11 cellular contexts compared by ENCODE assay signal in genomic region chr7:159144756-159145543, GRCh38. TPM values are rescaled to one million over a fixed set of nuclear protein-coding genes. Genes with fewer than 3 reads are reported as not detected.
DNase-seq lines count a peak whose midpoint lies in the region; ATAC-seq and TF ChIP-seq lines count a peak whose summit lies in the region.
"Had no signal": no experiment of that assay in that cellular context is flagged by ENCODE, and none has a peak within 500 bp of the region (broad histone marks: within the 10 kb centered on the region; RNA-seq: fewer than 3 reads in every experiment).

Gene VIPR2 (minus strand): TSS chr7:159144867. CDS start chr7:159144771, 96 bp downstream.

- no peak for ATAC-seq in HG03025 (IDR thresholded peaks at IDR 0.05; ENCODE audit: low FRiP score, unreplicated experiment)
- ATAC-seq: GM12878 had no signal

- H3K4me3 ChIP-seq in HEK293 (ENCODE audit: low read depth, low read length) (peak within 1 kb of the TSS; percentile 29), hepatocyte (peak within 1 kb of the TSS; percentile 75), skeletal muscle satellite cell (ENCODE audit: low read length) (no peak within 1 kb of the TSS)
- H3K4me3 ChIP-seq: GM12878 had no signal

- WGBS in hepatocyte (ENCODE audit: low lambda C conversion rate, missing lambda C conversion rate): under 1% methylated on average over 27 of the region's 89 CpGs

- CTCF ChIA-PET in HEK293 (lab: Yijun Ruan, JAX): no interaction called here

- H4K20me1 ChIP-seq in hepatocyte (ENCODE audit: insufficient read depth, poor library complexity, severe bottlenecking): no peaks in the 10 kb centered on the region

- peak; percentile 37 to 48 for DNase-seq in activated T-cell treated with anti-CD3 and anti-CD28 coated beads, Interleukin-2, amount 50 U/mL, for 48 hours
- peak; percentile 52 for DNase-seq in hepatocyte (ENCODE audit: low spot score)
- no peak for DNase-seq in NCI-H1694 treated with DMSO at 0.1 percent for 48 hours (lab: John Stamatoyannopoulos, UW)
- no peak for DNase-seq in cerebellum (ENCODE audit: low spot score)
- DNase-seq in epidermal melanocyte (ENCODE audit: insufficient read length, low spot score): no peak
- DNase-seq: NCI-H1417 treated with DMSO at 0.1 percent for 48 hours had no signal

- no peaks in the 10 kb centered on the region for H3K79me2 ChIP-seq in hepatocyte

- H3K4me2 ChIP-seq in hepatocyte: peak within 1 kb of the TSS; percentile 99
- H3K4me2 ChIP-seq in skeletal muscle satellite cell (ENCODE audit: low read length): peak within 1 kb of the TSS; percentile 41

- H3K9ac ChIP-seq in skeletal muscle satellite cell (ENCODE audit: low read depth, low read length): no peak within 1 kb of the TSS

- no peaks in the 10 kb centered on the region for H3K36me3 ChIP-seq in HEK293 (ENCODE audit: control insufficient read depth in 2 of 2, insufficient read depth in 1 of 2, low read length in 2 of 2)
- H3K36me3 ChIP-seq in hepatocyte (replicated peaks; ENCODE audit: insufficient read depth, low read depth): no peaks in the 10 kb centered on the region
- H3K36me3 ChIP-seq in skeletal muscle satellite cell (ENCODE audit: insufficient read depth, low read length): no peaks in the 10 kb centered on the region

- POLR2A ChIA-PET in HEK293 (lab: Yijun Ruan, JAX): no interaction called here

- peak within 1 kb of the TSS; percentile 89 for H2AFZ ChIP-seq in hepatocyte

- no peaks in the 10 kb centered on the region for H3K9me2 ChIP-seq in hepatocyte (replicated peaks; ENCODE audit: insufficient read depth)

- peaks cover 34% of the 10 kb centered on the region for H3K27me3 ChIP-seq in hepatocyte
- H3K27me3 ChIP-seq in skeletal muscle satellite cell (ENCODE audit: control insufficient read depth, insufficient read depth, low read length): peaks cover 21% of the 10 kb centered on the region

- H3K9me3 ChIP-seq in HEK293 (ENCODE audit: control insufficient read depth, insufficient read depth, low read depth, low read length) (no peaks in the 10 kb centered on the region), hepatocyte (ENCODE audit: low read depth) (no peaks in the 10 kb centered on the region), skeletal muscle satellite cell (replicated peaks; ENCODE audit: low read length) (peaks cover 3% of the 10 kb centered on the region)

- no peak for TF ChIP-seq CTCF in HEK293 (tag by site-specific recombination; IDR thresholded peaks at IDR 0.05)
- no peak for TF ChIP-seq CTCF in hepatocyte (IDR thresholded peaks at IDR 0.05; ENCODE audit: poor library complexity)

- H3K27ac ChIP-seq in HEK293 (ENCODE audit: extremely low read depth, low read depth, low read length) (no peak within 1 kb of the TSS), hepatocyte (no peak within 1 kb of the TSS)

- H3K4me1 ChIP-seq in HEK293 (ENCODE audit: control insufficient read depth, insufficient read depth, low read length) (no peaks in the 10 kb centered on the region), hepatocyte (ENCODE audit: insufficient read depth) (peaks cover 17% of the 10 kb centered on the region), skeletal muscle satellite cell (ENCODE audit: control insufficient read depth, insufficient read depth, low read length) (no peaks in the 10 kb centered on the region)

TF ChIP-seq in HEK293, 187 proteins besides CTCF, POLR2A, EP300 and RAD21 (continues in another document):
- TF ChIP-seq ZFHX2 (tag by site-specific recombination; conservative IDR thresholded peaks at IDR 0.05) (peak; percentile 68; the same call in 1 of the 2 replicates), ZNF366 (tag by site-specific recombination; conservative IDR thresholded peaks at IDR 0.05) (peak; percentile 39), ZNF398 (tag by site-specific recombination; IDR thresholded peaks at IDR 0.05) (peak; percentile 70), ZBTB26 (tag by site-specific recombination; optimal IDR thresholded peaks at IDR 0.05) (peak; percentile 29), ZBTB49 (tag by site-specific recombination; IDR thresholded peaks at IDR 0.05; ENCODE audit: low read depth) (no peak), EGR2 (tag by site-specific recombination; IDR thresholded peaks at IDR 0.05; ENCODE audit: low read depth) (peak; percentile 36), ZNF18 (tag by site-specific recombination; IDR thresholded peaks at IDR 0.05) (no peak), SP2 (tag by site-specific recombination; IDR thresholded peaks at IDR 0.05) (no peak), SP3 (tag by site-specific recombination; IDR thresholded peaks at IDR 0.05) (peak; percentile 61), KLF9 (tag by site-specific recombination; IDR thresholded peaks at IDR 0.05; ENCODE audit: low read depth) (peak; percentile 39; the same call in 1 of the 2 replicates), ELK4 (IDR thresholded peaks at IDR 0.05; ENCODE audit: borderline replicate concordance, low read depth, low read length) (no peak), SETDB1 (IDR thresholded peaks at IDR 0.05; ENCODE audit: insufficient read length, low read length) (no peak), ZNF23 (tag by site-specific recombination; IDR thresholded peaks at IDR 0.05; ENCODE audit: borderline replicate concordance) (no peak), ZNF660 (tag by site-specific recombination; IDR thresholded peaks at IDR 0.05) (0 out of 2 replicates have a peak, but pooled peaks have one; percentile 20), ZNF140 (tag by site-specific recombination; IDR thresholded peaks at IDR 0.05) (no peak)

RNA-seq across cellular contexts. Expression of gene VIPR2, which starts in this region (rescaled TPM):
- 2.8 and 3.4 TPM in 2 replicates for total RNA-seq in hepatocyte
- 2.7 and 4.5 TPM in 2 replicates for polyA plus RNA-seq in hepatocyte
- not detected in 2 replicates for total RNA-seq in skeletal muscle satellite cell (2012; rRNA removed)
- 7.3 TPM for total RNA-seq in cerebellum
- total RNA-seq: bronchial epithelial cell, GM12878 had no signal
- polyA plus RNA-seq: GM12878 had no signal

Comparison
In these comparisons a context has a peak if more than half of its experiments do, and no peak if none do; other contexts are left out.
1. DNase-seq: peak in activated T-cell treated with anti-CD3 and anti-CD28 coated beads, Interleukin-2, amount 50 U/mL, for 48 hours (2 of 2) and hepatocyte (single experiment); none in NCI-H1694 treated with DMSO at 0.1 percent for 48 hours (single experiment), cerebellum (single experiment) and epidermal melanocyte (single experiment).